Comparison of ENCODE assay signal across 1 cellular context in the genomic region with DNA sequence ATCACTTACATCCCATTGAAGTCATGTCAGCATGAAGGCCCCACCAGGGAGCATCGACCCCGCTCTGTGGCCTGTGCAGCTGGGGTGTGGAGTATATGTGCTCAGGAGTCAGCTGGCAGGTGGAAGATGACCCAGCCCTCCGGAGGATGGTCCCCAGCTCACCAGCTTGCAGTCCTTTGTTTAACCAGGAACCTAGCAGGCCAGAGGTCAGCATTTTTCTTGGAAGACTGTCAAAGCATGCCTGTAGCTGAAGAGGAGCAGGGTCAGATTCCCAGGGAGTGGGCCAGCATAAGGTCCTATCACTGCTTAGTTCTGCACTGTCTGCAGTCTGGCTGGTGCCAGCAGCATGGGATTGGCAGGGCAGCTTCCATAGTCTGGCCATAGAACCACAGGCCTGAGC.
TF ChIP-seq lines count a peak whose summit lies in the region.

No MANE protein-coding gene starts in this region.

TF ChIP-seq in SK-N-SH treated with all-trans-retinoic acid at 6 μM for 48 hours, 23 proteins besides CTCF, POLR2A, EP300 and RAD21 (continued from another document):
- TF ChIP-seq, protein P1, sequence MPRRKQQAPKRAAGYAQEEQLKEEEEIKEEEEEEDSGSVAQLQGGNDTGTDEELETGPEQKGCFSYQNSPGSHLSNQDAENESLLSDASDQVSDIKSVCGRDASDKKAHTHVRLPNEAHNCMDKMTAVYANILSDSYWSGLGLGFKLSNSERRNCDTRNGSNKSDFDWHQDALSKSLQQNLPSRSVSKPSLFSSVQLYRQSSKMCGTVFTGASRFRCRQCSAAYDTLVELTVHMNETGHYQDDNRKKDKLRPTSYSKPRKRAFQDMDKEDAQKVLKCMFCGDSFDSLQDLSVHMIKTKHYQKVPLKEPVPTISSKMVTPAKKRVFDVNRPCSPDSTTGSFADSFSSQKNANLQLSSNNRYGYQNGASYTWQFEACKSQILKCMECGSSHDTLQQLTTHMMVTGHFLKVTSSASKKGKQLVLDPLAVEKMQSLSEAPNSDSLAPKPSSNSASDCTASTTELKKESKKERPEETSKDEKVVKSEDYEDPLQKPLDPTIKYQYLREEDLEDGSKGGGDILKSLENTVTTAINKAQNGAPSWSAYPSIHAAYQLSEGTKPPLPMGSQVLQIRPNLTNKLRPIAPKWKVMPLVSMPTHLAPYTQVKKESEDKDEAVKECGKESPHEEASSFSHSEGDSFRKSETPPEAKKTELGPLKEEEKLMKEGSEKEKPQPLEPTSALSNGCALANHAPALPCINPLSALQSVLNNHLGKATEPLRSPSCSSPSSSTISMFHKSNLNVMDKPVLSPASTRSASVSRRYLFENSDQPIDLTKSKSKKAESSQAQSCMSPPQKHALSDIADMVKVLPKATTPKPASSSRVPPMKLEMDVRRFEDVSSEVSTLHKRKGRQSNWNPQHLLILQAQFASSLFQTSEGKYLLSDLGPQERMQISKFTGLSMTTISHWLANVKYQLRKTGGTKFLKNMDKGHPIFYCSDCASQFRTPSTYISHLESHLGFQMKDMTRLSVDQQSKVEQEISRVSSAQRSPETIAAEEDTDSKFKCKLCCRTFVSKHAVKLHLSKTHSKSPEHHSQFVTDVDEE (CRISPR knock-in tag; IDR thresholded peaks at IDR 0.05): no peak
- TF ChIP-seq, protein P2, sequence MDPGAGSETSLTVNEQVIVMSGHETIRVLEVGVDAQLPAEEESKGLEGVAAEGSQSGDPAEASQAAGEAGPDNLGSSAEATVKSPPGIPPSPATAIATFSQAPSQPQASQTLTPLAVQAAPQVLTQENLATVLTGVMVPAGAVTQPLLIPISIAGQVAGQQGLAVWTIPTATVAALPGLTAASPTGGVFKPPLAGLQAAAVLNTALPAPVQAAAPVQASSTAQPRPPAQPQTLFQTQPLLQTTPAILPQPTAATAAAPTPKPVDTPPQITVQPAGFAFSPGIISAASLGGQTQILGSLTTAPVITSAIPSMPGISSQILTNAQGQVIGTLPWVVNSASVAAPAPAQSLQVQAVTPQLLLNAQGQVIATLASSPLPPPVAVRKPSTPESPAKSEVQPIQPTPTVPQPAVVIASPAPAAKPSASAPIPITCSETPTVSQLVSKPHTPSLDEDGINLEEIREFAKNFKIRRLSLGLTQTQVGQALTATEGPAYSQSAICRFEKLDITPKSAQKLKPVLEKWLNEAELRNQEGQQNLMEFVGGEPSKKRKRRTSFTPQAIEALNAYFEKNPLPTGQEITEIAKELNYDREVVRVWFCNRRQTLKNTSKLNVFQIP (CRISPR knock-in tag; IDR thresholded peaks at IDR 0.05; ENCODE audit: borderline replicate concordance, low read depth): no peak
- TF ChIP-seq TOX (CRISPR knock-in tag; IDR thresholded peaks at IDR 0.05; ENCODE audit: borderline replicate concordance) (no peak), ZNF70 (CRISPR knock-in tag; IDR thresholded peaks at IDR 0.05) (no peak), BACH2 (CRISPR knock-in tag; IDR thresholded peaks at IDR 0.05; ENCODE audit: borderline replicate concordance) (no peak)
